ENCODE assay signal across 8 cellular contexts in genomic region chr3:127694467-127695215, GRCh38. TPM values are rescaled to one million over a fixed set of nuclear protein-coding genes. Genes with fewer than 3 reads are reported as not detected.
A peak's percentile ranks its signal among the peaks of the same experiment; 100 is the strongest.
DNase-seq lines count a peak whose midpoint lies in the region; ATAC-seq and TF ChIP-seq lines count a peak whose summit lies in the region.

No MANE protein-coding gene starts in this region.

- peak; percentile 55 for TF ChIP-seq RAD21 in Ishikawa (IDR thresholded peaks at IDR 0.05; ENCODE audit: low read depth)

- peaks cover 37% of the 10 kb centered on the region for H3K36me3 ChIP-seq in lower lobe of right lung

- in situ Hi-C loops in T47D (cut with HindIII; ENCODE audit: low pct_unique_long_range_greater_than_20kb, low sequenced_read_pairs) = no loop called here

- H3K4me1 ChIP-seq in lower lobe of right lung = peaks cover 54% of the 10 kb centered on the region

- intact Hi-C loops in lower lobe of right lung (cut with DNase I) = no loop called here

- no peak for ATAC-seq in lower lobe of right lung
- no peak for ATAC-seq in GM19397 (IDR thresholded peaks at IDR 0.05; ENCODE audit: unreplicated experiment)

- TF ChIP-seq EP300 in Ishikawa (IDR thresholded peaks at IDR 0.05; ENCODE audit: borderline replicate concordance) = no peak

- no peak overlapping the region for H3K4me3 ChIP-seq in lower lobe of right lung

- no peaks in the 10 kb centered on the region for H3K9me3 ChIP-seq in lower lobe of right lung

- DNase-seq in COR-L47 (lab: John Stamatoyannopoulos, UW) = peak; percentile 87
- DNase-seq in RPMI8226 = peak; percentile 44
- DNase-seq in T47D (ENCODE audit: low read depth in 1 of 2, low spot score in 1 of 2) = peak; percentile 64 to 86
- peak; percentile 71 for DNase-seq in lower lobe of right lung
- DNase-seq in superior temporal gyrus (ENCODE audit: extremely low spot score) = no peak
- DNase-seq in activated CD4-positive, CD25-positive, alpha-beta regulatory T cell treated with anti-CD3 and anti-CD28 coated beads, Interleukin-2, amount 50 U/mL, for 72 hours = no peak

- peak; percentile 29 for TF ChIP-seq CTCF in lower lobe of right lung (IDR thresholded peaks at IDR 0.05)

- no peaks in the 10 kb centered on the region for H3K27me3 ChIP-seq in lower lobe of right lung (ENCODE audit: low read depth)

- no peak overlapping the region for H3K27ac ChIP-seq in lower lobe of right lung

TF ChIP-seq in Ishikawa, 13 proteins besides CTCF, POLR2A, EP300 and RAD21:
- TF ChIP-seq TCF12 (IDR thresholded peaks at IDR 0.05; ENCODE audit: low read depth) (no peak), ZBTB7A (IDR thresholded peaks at IDR 0.05; ENCODE audit: low read depth) (no peak), EGR1 (IDR thresholded peaks at IDR 0.05) (no peak), NFIC (IDR thresholded peaks at IDR 0.05) (no peak), TEAD4 (IDR thresholded peaks at IDR 0.05) (no peak), FOXM1 (IDR thresholded peaks at IDR 0.05; ENCODE audit: borderline replicate concordance, low read depth) (no peak), REST (IDR thresholded peaks at IDR 0.05; ENCODE audit: low read depth) (no peak), CEBPB (IDR thresholded peaks at IDR 0.05) (no peak)

RNA-seq across cellular contexts. Expression of gene ABTB1, which starts 21.9 kb away (rescaled TPM):
- 56.6 TPM for total RNA-seq in lower lobe of right lung

Comparison
In these comparisons a context has a peak if more than half of its experiments do, and no peak if none do; other contexts are left out.
1. DNase-seq: peak in COR-L47 (single experiment), RPMI8226 (single experiment), T47D (2 of 2) and lower lobe of right lung (single experiment); none in superior temporal gyrus (single experiment) and activated CD4-positive, CD25-positive, alpha-beta regulatory T cell treated with anti-CD3 and anti-CD28 coated beads, Interleukin-2, amount 50 U/mL, for 72 hours (single experiment).